ENCODE assay signal across 19 cellular contexts in genomic region chr21:45507888-45508508, GRCh38. TPM values are rescaled to one million over a fixed set of nuclear protein-coding genes. Genes with fewer than 3 reads are reported as not detected.
DNase-seq lines count a peak whose midpoint lies in the region; ATAC-seq, FAIRE-seq and TF ChIP-seq lines count a peak whose summit lies in the region.
"Had no signal": no experiment of that assay in that cellular context is flagged by ENCODE, and none has a peak within 500 bp of the region (broad histone marks: within the 10 kb centered on the region; RNA-seq: fewer than 3 reads in every experiment).

No MANE protein-coding gene starts in this region.

- ATAC-seq in stimulated activated naive CD8-positive, alpha-beta T cell treated with anti-CD3 and anti-CD28 coated beads, Interleukin-15, amount 100 ng/mL, for 72 hours: no peak
- no peak for ATAC-seq in stimulated activated naive CD8-positive, alpha-beta T cell treated with anti-CD3 and anti-CD28 coated beads, Interleukin-15, Interleukin-2, amounts not matched to agents 100 U/mL and 50 U/mL, for 24 hours
- ATAC-seq in aorta (ENCODE audit: low FRiP score): no peak
- ATAC-seq: left lung had no signal

- no peak overlapping the region for H2AFZ ChIP-seq in astrocyte (ENCODE audit: low read depth, low read length)

- no peak overlapping the region for H3K4me3 Mint-ChIP-seq in stimulated activated naive CD8-positive, alpha-beta T cell treated with anti-CD3 and anti-CD28 coated beads, Interleukin-15, amount 100 ng/mL, for 72 hours
- H3K4me3 Mint-ChIP-seq in astrocyte (ENCODE audit: unreplicated experiment) (no peak overlapping the region), nephron progenitor cell (no peak overlapping the region)
- H3K4me3 Mint-ChIP-seq: activated B cell treated with CpG ODN at 0.5 μM for 24 hours had no signal

- no peak for DNase-seq in stimulated activated naive CD8-positive, alpha-beta T cell treated with anti-CD3 and anti-CD28 coated beads, Interleukin-15, amount 100 ng/mL, for 72 hours
- no peak for DNase-seq in stimulated activated naive CD8-positive, alpha-beta T cell treated with anti-CD3 and anti-CD28 coated beads, Interleukin-15, Interleukin-2, amounts not matched to agents 100 U/mL and 50 U/mL, for 24 hours
- DNase-seq in astrocyte (ENCODE audit: low read depth) (no peak), nephron progenitor cell (no peak), aorta (peak; percentile 6 to 12), NK-92 (lab: John Stamatoyannopoulos, UW; ENCODE audit: unreplicated experiment) (no peak)
- no peak for DNase-seq in stimulated activated CD4-positive, alpha-beta T cell treated with anti-CD3 and anti-CD28 coated beads, Interleukin-2, amount 100 ng/mL, for 24 hours
- no peak for DNase-seq in activated CD8-positive, alpha-beta memory T cell treated with anti-CD3 and anti-CD28 coated beads for 24 hours
- DNase-seq: activated B cell treated with CpG ODN at 0.5 μM for 24 hours; activated gamma-delta T cell; NCI-H1092 treated with DMSO at 0.1 percent for 48 hours; NCI-H2081 treated with DMSO at 0.1 percent for 48 hours; stimulated activated CD4-positive, alpha-beta T cell treated with anti-CD3 and anti-CD28 coated beads, Interleukin-4, amount 100 ng/mL, for 4 hours; testis had no signal

- no peaks in the 10 kb centered on the region for H3K9me3 Mint-ChIP-seq in stimulated activated naive CD8-positive, alpha-beta T cell treated with anti-CD3 and anti-CD28 coated beads, Interleukin-15, amount 100 ng/mL, for 72 hours
- no peaks in the 10 kb centered on the region for H3K9me3 Mint-ChIP-seq in astrocyte (ENCODE audit: unreplicated experiment)
- no peaks in the 10 kb centered on the region for H3K9me3 Mint-ChIP-seq in nephron progenitor cell
- H3K9me3 Mint-ChIP-seq: activated B cell treated with CpG ODN at 0.5 μM for 24 hours had no signal

- H3K36me3 Mint-ChIP-seq in astrocyte (ENCODE audit: low read depth, unreplicated experiment): peaks cover 2% of the 10 kb centered on the region
- no peaks in the 10 kb centered on the region for H3K36me3 Mint-ChIP-seq in nephron progenitor cell (ENCODE audit: low read depth)

- intact Hi-C loops in aorta (cut with DNase I): no loop called here

- H3K27ac ChIP-seq in astrocyte (ENCODE audit: low read depth, low read length): no peak overlapping the region
- no peak overlapping the region for H3K27ac ChIP-seq in aorta (ENCODE audit: low read depth in 1 of 2, low read length in 2 of 2)
- H3K27ac ChIP-seq: epithelial cell of prostate, left lung, skin epidermis, testis had no signal

- H3K36me3 ChIP-seq in astrocyte (ENCODE audit: insufficient read depth, low read length) (no peaks in the 10 kb centered on the region), aorta (ENCODE audit: control insufficient read depth in 1 of 2, insufficient read depth in 2 of 2, low read length in 1 of 2) (peaks cover 0 to 4% of the 10 kb centered on the region in 2 donors)

- no peaks in the 10 kb centered on the region for H3K4me1 ChIP-seq in astrocyte (ENCODE audit: insufficient read depth, low read length)
- H3K4me1 ChIP-seq in aorta (ENCODE audit: control insufficient read depth in 1 of 2, insufficient read depth in 2 of 2, low read length in 2 of 2): no peaks in the 10 kb centered on the region
- H3K4me1 ChIP-seq: testis had no signal

- peaks cover 12% of the 10 kb centered on the region for H3K4me1 Mint-ChIP-seq in stimulated activated naive CD8-positive, alpha-beta T cell treated with anti-CD3 and anti-CD28 coated beads, Interleukin-15, amount 100 ng/mL, for 72 hours
- H3K4me1 Mint-ChIP-seq in astrocyte (ENCODE audit: low read depth, unreplicated experiment) (peaks cover 1% of the 10 kb centered on the region), nephron progenitor cell (peaks cover 6% of the 10 kb centered on the region)
- H3K4me1 Mint-ChIP-seq: activated B cell treated with CpG ODN at 0.5 μM for 24 hours had no signal

- peak overlapping the region; percentile 15 to 33 for H3K27ac Mint-ChIP-seq in stimulated activated naive CD8-positive, alpha-beta T cell treated with anti-CD3 and anti-CD28 coated beads, Interleukin-15, amount 100 ng/mL, for 72 hours
- H3K27ac Mint-ChIP-seq in astrocyte (ENCODE audit: unreplicated experiment) (peak overlapping the region; percentile 41), nephron progenitor cell (peak overlapping the region; percentile 76)
- H3K27ac Mint-ChIP-seq: activated B cell treated with CpG ODN at 0.5 μM for 24 hours had no signal

- H3K9me3 ChIP-seq in astrocyte (ENCODE audit: insufficient read depth, low read depth, low read length) (no peaks in the 10 kb centered on the region), aorta (ENCODE audit: control insufficient read depth, low read length) (no peaks in the 10 kb centered on the region)
- H3K9me3 ChIP-seq: left lung, testis had no signal

- H3K9ac ChIP-seq in astrocyte (ENCODE audit: low read length): no peak overlapping the region

- no peak for TF ChIP-seq CTCF in astrocyte (IDR thresholded peaks at IDR 0.05; ENCODE audit: insufficient read depth, low read depth, low read length)
- TF ChIP-seq CTCF in nephron progenitor cell (IDR thresholded peaks at IDR 0.05): no peak

- H3K4me3 ChIP-seq in astrocyte (ENCODE audit: insufficient read depth, low read depth, low read length): no peak overlapping the region
- H3K4me3 ChIP-seq in aorta (ENCODE audit: low read length in 2 of 2): no peak overlapping the region
- H3K4me3 ChIP-seq: coronary artery, left lung, skin epidermis, testis had no signal

- no peaks in the 10 kb centered on the region for H3K27me3 ChIP-seq in astrocyte (ENCODE audit: insufficient read depth, low read length)
- no peaks in the 10 kb centered on the region for H3K27me3 ChIP-seq in aorta (ENCODE audit: control insufficient read depth in 1 of 2, insufficient read depth in 2 of 2, low read length in 1 of 2)
- H3K27me3 ChIP-seq: left lung, testis had no signal

- no peaks in the 10 kb centered on the region for H3K27me3 Mint-ChIP-seq in stimulated activated naive CD8-positive, alpha-beta T cell treated with anti-CD3 and anti-CD28 coated beads, Interleukin-15, amount 100 ng/mL, for 72 hours
- H3K27me3 Mint-ChIP-seq in astrocyte (ENCODE audit: low read depth, unreplicated experiment) (no peaks in the 10 kb centered on the region), nephron progenitor cell (ENCODE audit: low read depth, poor library complexity) (no peaks in the 10 kb centered on the region)
- H3K27me3 Mint-ChIP-seq: activated B cell treated with CpG ODN at 0.5 μM for 24 hours had no signal

- H4K20me1 ChIP-seq in astrocyte (ENCODE audit: insufficient read depth, low read length): peaks cover 9% of the 10 kb centered on the region

- WGBS in aorta, 2 donors: 92 to 95% methylated on average over 3 of the region's 3 CpGs

- FAIRE-seq in astrocyte (lab: Jason Lieb, UNC): no peak
- FAIRE-seq: frontal cortex had no signal

- no peak overlapping the region for H3K4me2 ChIP-seq in astrocyte (ENCODE audit: low read length)

- H3K79me2 ChIP-seq in astrocyte (ENCODE audit: insufficient read depth, low read length): no peaks in the 10 kb centered on the region

RNA-seq across cellular contexts. Expression of gene SLC19A1, which starts 34.2 kb away (rescaled TPM):
- total RNA-seq in astrocyte (10.4 and 11.7 TPM in 2 replicates), aorta (1 to 10 TPM; 6.2 to 8.4 TPM)
- polyA plus RNA-seq in aorta: 10 to 100 TPM in 1 of 2 donors, 1 to 10 TPM in 1; 4.5 to 32.5 TPM

Comparison
In these comparisons a context has a peak if more than half of its experiments do, and no peak if none do; other contexts are left out.
1. DNase-seq: peak in aorta (2 of 2); none in stimulated activated naive CD8-positive, alpha-beta T cell treated with anti-CD3 and anti-CD28 coated beads, Interleukin-15, amount 100 ng/mL, for 72 hours (0 of 2), stimulated activated naive CD8-positive, alpha-beta T cell treated with anti-CD3 and anti-CD28 coated beads, Interleukin-15, Interleukin-2, amounts not matched to agents 100 U/mL and 50 U/mL, for 24 hours (single experiment), astrocyte (single experiment), nephron progenitor cell (single experiment), stimulated activated CD4-positive, alpha-beta T cell treated with anti-CD3 and anti-CD28 coated beads, Interleukin-2, amount 100 ng/mL, for 24 hours (0 of 2), NK-92 (single experiment) and activated CD8-positive, alpha-beta memory T cell treated with anti-CD3 and anti-CD28 coated beads for 24 hours (single experiment).
2. H3K27ac Mint-ChIP-seq: peak in every context shown above with its lines; median percentile 76 in nephron progenitor cell; 41 in astrocyte; 24 in stimulated activated naive CD8-positive, alpha-beta T cell treated with anti-CD3 and anti-CD28 coated beads, Interleukin-15, amount 100 ng/mL, for 72 hours.